ENCODE assay signal across 20 cellular contexts in genomic region chr12:45458238-45458637, GRCh38.
"Had no signal": no experiment of that assay in that cellular context is flagged by ENCODE, and none has a peak within 500 bp of the region (broad histone marks: within the 10 kb centered on the region; RNA-seq: fewer than 3 reads in every experiment).

No MANE protein-coding gene starts in this region.

- H3K4me3 ChIP-seq: hepatocyte, lower lobe of right lung, ovary, psoas muscle, spleen, tibial nerve had no signal

- H3K36me3 ChIP-seq: lower lobe of right lung, ovary, spleen, tibial nerve had no signal

- H3K27ac ChIP-seq: epithelial cell of prostate, hepatocyte, lower lobe of right lung, ovary, psoas muscle, spleen had no signal

- H3K9me3 ChIP-seq: lower lobe of right lung, ovary, psoas muscle, spleen, tibial nerve had no signal

- H3K4me2 ChIP-seq: hepatocyte had no signal

- H2AFZ ChIP-seq: hepatocyte had no signal

- H3K79me2 ChIP-seq: hepatocyte had no signal

- H3K4me1 ChIP-seq: lower lobe of right lung, psoas muscle, spleen had no signal

- DNase-seq: activated CD4-positive, alpha-beta T cell treated with anti-CD3 and anti-CD28 coated beads, Interleukin-2, amount 10 ng/mL, durations not matched to agents 7 days and 5 days; activated CD8-positive, alpha-beta memory T cell treated with anti-CD3 and anti-CD28 coated beads, Interleukin-2, amount 50 U/mL, for 48 hours; activated CD8-positive, alpha-beta T cell treated with anti-CD3 and anti-CD28 coated beads, Interleukin-2, amount 10 ng/mL, durations not matched to agents 7 days and 5 days; activated effector memory CD4-positive, alpha-beta T cell treated with anti-CD3 and anti-CD28 coated beads, Interleukin-2, amount 50 U/mL, for 16 hours; activated T-cell treated with anti-CD3 and anti-CD28 coated beads, Interleukin-2, amount 50 U/mL, for 48 hours; effector memory CD8-positive, alpha-beta T cell; left cardiac atrium; lower lobe of right lung; natural killer cell; ovary; psoas muscle; spleen; stimulated activated naive CD4-positive, alpha-beta T cell; T-cell had no signal

- H3K27me3 ChIP-seq: hepatocyte, ovary, spleen, tibial nerve had no signal

- ATAC-seq: activated CD4-positive, CD25-positive, alpha-beta regulatory T cell treated with anti-CD3 and anti-CD28 coated beads, Interleukin-2, amount 50 U/mL, for 24 hours; activated CD8-positive, alpha-beta T cell treated with anti-CD3 and anti-CD28 coated beads, Interleukin-2, amount 10 ng/mL, durations not matched to agents 7 days and 5 days; effector memory CD8-positive, alpha-beta T cell; lower lobe of right lung; natural killer cell; psoas muscle; sciatic nerve; SK-N-SH treated with all-trans-retinoic acid at 6 μM for 48 hours; T-cell had no signal
